Comparison of ENCODE assay signal across 8 cellular contexts in genomic region chr6:72649032-72649984, GRCh38. TPM values are rescaled to one million over a fixed set of nuclear protein-coding genes. Genes with fewer than 3 reads are reported as not detected.
DNase-seq lines count a peak whose midpoint lies in the region; ATAC-seq, FAIRE-seq and TF ChIP-seq lines count a peak whose summit lies in the region.

No MANE protein-coding gene starts in this region.

- no peaks in the 10 kb centered on the region for H3K27me3 ChIP-seq in brain microvascular endothelial cell (replicated peaks)
- H3K27me3 ChIP-seq in CD8-positive, alpha-beta T cell (ENCODE audit: insufficient read depth, low read length), result no peaks in the 10 kb centered on the region

- POLR2A ChIA-PET in CD8-positive, alpha-beta T cell (lab: Charles Lee), result no interaction called here

- H3K27ac Mint-ChIP-seq in CD8-positive, alpha-beta T cell, result no peak overlapping the region

- no peaks in the 10 kb centered on the region for H3K9me3 ChIP-seq in CD8-positive, alpha-beta T cell (ENCODE audit: low read length)

- H3K4me1 ChIP-seq in CD8-positive, alpha-beta T cell (ENCODE audit: insufficient read depth, low read length), result no peaks in the 10 kb centered on the region

- H3K4me1 Mint-ChIP-seq in CD8-positive, alpha-beta T cell (ENCODE audit: low read depth), result peaks cover 3% of the 10 kb centered on the region

- H3K27me3 Mint-ChIP-seq in CD8-positive, alpha-beta T cell (ENCODE audit: low read depth), result no peaks in the 10 kb centered on the region

- no peaks in the 10 kb centered on the region for H3K36me3 ChIP-seq in brain microvascular endothelial cell (replicated peaks)
- H3K36me3 ChIP-seq in CD8-positive, alpha-beta T cell (ENCODE audit: insufficient read depth, low read length), result no peaks in the 10 kb centered on the region

- no peak for FAIRE-seq in urothelium cell line (lab: Jason Lieb, UNC)

- no peak overlapping the region for H3K4me3 ChIP-seq in brain microvascular endothelial cell (ENCODE audit: low read depth, low read length)
- no peak overlapping the region for H3K4me3 ChIP-seq in CD8-positive, alpha-beta T cell (ENCODE audit: low read depth, low read length)

- H3K4me3 Mint-ChIP-seq in CD8-positive, alpha-beta T cell, result no peak overlapping the region

- intact Hi-C loops in CD8-positive, alpha-beta T cell (cut with DNase I, micrococcal nuclease), result no loop called here

- DNase-seq in Caki2 (ENCODE audit: low read depth) (peak; percentile 72), brain microvascular endothelial cell (peak; percentile 85), urothelium cell line (ENCODE audit: low spot score) (peak; percentile 26), HuH-7.5 (ENCODE audit: low spot score) (no peak)
- DNase-seq in CD8-positive, alpha-beta T cell, result no peak
- DNase-seq in activated CD8-positive, alpha-beta memory T cell treated with anti-CD3 and anti-CD28 coated beads for 24 hours, result no peak

- in situ Hi-C loops in Caki2 (cut with HindIII; ENCODE audit: low pct_unique_long_range_greater_than_20kb, low sequenced_read_pairs), result no loop called here
- in situ Hi-C loops in brain microvascular endothelial cell (cut with HindIII; ENCODE audit: low pct_ligation_motif_present, low sequenced_read_pairs), result no loop called here

- peak overlapping the region; percentile 39 for H3K27ac ChIP-seq in brain microvascular endothelial cell
- no peak overlapping the region for H3K27ac ChIP-seq in CD8-positive, alpha-beta T cell (ENCODE audit: low read depth, low read length)

- no peak for TF ChIP-seq CTCF in brain microvascular endothelial cell (IDR thresholded peaks at IDR 0.05; ENCODE audit: low read depth, low read length, missing control alignments)
- TF ChIP-seq CTCF in CD8-positive, alpha-beta T cell (IDR thresholded peaks at IDR 0.05), result no peak

- ATAC-seq in GM19397 (IDR thresholded peaks at IDR 0.05; ENCODE audit: unreplicated experiment) (peak; percentile 48), HG03442 (IDR thresholded peaks at IDR 0.05; ENCODE audit: unreplicated experiment) (peak; percentile 67)
- ATAC-seq in CD8-positive, alpha-beta T cell, result no peak

- no peaks in the 10 kb centered on the region for H3K36me3 Mint-ChIP-seq in CD8-positive, alpha-beta T cell

- H3K9me3 Mint-ChIP-seq in CD8-positive, alpha-beta T cell, result no peaks in the 10 kb centered on the region

- CTCF ChIA-PET in CD8-positive, alpha-beta T cell (lab: Charles Lee), result no interaction called here

RNA-seq across cellular contexts. Expression of gene KCNQ5, which starts 27.4 kb away (rescaled TPM):
- total RNA-seq in Caki2 (2014; rRNA removed; shearing (Covaris generic); ENCODE audit: low replicate concordance), result 0.27 and 0.52 TPM in 2 replicates
- 1 to 10 TPM; 3.5 to 3.8 TPM for total RNA-seq in CD8-positive, alpha-beta T cell

Comparison
In these comparisons a context has a peak if more than half of its experiments do, and no peak if none do; other contexts are left out.
1. DNase-seq: peak in Caki2 (single experiment), brain microvascular endothelial cell (single experiment) and urothelium cell line (single experiment); none in CD8-positive, alpha-beta T cell (0 of 7), HuH-7.5 (single experiment) and activated CD8-positive, alpha-beta memory T cell treated with anti-CD3 and anti-CD28 coated beads for 24 hours (single experiment).